ENCODE assay signal across 2 cellular contexts in the genomic region with DNA sequence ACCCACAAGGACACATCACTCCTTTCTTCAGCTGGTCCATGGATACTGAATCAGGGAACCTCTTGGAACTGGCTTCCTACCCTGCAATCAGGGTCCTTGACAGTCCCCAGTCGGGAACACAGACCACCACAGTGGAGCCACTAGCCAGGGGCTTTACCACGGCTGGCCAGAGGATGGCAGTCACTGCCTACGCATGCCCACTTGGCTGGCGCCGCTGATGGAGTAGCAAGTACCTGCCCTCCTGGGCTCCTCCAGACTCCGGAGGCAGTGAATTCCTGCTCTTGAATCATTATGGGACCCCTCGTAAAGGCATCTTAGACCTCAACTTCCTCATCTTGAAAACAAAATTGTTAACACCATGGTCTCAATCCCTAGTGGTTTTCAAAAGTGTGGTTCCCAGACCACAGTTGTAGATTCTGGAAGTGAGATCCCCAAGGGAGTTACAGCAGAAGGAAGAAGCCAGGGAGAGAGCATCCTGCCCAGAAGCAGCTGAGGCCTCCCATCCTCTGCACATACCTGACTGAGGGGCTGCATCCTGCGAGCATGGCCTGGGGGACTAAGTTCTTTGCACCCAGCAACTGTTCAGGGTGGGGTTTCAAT.
TF ChIP-seq lines count a peak whose summit lies in the region.

No MANE protein-coding gene starts in this region.

TF ChIP-seq in WTC11, 78 proteins besides CTCF, POLR2A, EP300 and RAD21:
- no peak for TF ChIP-seq CREB1 (CRISPR knock-in tag; IDR thresholded peaks at IDR 0.05)
- TF ChIP-seq GTF2I (CRISPR knock-in tag; conservative IDR thresholded peaks at IDR 0.05): 0 out of 2 replicates have a peak, but pooled peaks have one; percentile 25
TF ChIP-seq in WTC11: peak in this region for 1.

TF ChIP-seq in HepG2, 621 proteins besides CTCF, POLR2A, EP300 and RAD21 (continues in another document):
- no peak for TF ChIP-seq ZNF329 (CRISPR knock-in tag; IDR thresholded peaks at IDR 0.05; ENCODE audit: low read depth)
- TF ChIP-seq MEF2D (CRISPR knock-in tag; IDR thresholded peaks at IDR 0.05): no peak
- TF ChIP-seq YEATS4 (CRISPR knock-in tag; IDR thresholded peaks at IDR 0.05; ENCODE audit: borderline replicate concordance): no peak
- 0 out of 2 replicates have a peak, but pooled peaks have one; percentile 58 for TF ChIP-seq ZBTB7B (CRISPR knock-in tag; IDR thresholded peaks at IDR 0.05)
- 0 out of 2 replicates have a peak, but pooled peaks have one; percentile 25 for TF ChIP-seq GABPB1 (CRISPR knock-in tag; IDR thresholded peaks at IDR 0.05)
- no peak for TF ChIP-seq SOX6 (IDR thresholded peaks at IDR 0.05)
- TF ChIP-seq SOX6 (CRISPR knock-in tag; IDR thresholded peaks at IDR 0.05): peak; percentile 42; the same call in 1 of the 2 replicates
- TF ChIP-seq, protein P1, sequence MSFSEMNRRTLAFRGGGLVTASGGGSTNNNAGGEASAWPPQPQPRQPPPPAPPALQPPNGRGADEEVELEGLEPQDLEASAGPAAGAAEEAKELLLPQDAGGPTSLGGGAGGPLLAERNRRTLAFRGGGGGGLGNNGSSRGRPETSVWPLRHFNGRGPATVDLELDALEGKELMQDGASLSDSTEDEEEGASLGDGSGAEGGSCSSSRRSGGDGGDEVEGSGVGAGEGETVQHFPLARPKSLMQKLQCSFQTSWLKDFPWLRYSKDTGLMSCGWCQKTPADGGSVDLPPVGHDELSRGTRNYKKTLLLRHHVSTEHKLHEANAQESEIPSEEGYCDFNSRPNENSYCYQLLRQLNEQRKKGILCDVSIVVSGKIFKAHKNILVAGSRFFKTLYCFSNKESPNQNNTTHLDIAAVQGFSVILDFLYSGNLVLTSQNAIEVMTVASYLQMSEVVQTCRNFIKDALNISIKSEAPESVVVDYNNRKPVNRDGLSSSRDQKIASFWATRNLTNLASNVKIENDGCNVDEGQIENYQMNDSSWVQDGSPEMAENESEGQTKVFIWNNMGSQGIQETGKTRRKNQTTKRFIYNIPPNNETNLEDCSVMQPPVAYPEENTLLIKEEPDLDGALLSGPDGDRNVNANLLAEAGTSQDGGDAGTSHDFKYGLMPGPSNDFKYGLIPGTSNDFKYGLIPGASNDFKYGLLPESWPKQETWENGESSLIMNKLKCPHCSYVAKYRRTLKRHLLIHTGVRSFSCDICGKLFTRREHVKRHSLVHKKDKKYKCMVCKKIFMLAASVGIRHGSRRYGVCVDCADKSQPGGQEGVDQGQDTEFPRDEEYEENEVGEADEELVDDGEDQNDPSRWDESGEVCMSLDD (CRISPR knock-in tag; IDR thresholded peaks at IDR 0.05; ENCODE audit: borderline replicate concordance): no peak
- TF ChIP-seq, protein P2, sequence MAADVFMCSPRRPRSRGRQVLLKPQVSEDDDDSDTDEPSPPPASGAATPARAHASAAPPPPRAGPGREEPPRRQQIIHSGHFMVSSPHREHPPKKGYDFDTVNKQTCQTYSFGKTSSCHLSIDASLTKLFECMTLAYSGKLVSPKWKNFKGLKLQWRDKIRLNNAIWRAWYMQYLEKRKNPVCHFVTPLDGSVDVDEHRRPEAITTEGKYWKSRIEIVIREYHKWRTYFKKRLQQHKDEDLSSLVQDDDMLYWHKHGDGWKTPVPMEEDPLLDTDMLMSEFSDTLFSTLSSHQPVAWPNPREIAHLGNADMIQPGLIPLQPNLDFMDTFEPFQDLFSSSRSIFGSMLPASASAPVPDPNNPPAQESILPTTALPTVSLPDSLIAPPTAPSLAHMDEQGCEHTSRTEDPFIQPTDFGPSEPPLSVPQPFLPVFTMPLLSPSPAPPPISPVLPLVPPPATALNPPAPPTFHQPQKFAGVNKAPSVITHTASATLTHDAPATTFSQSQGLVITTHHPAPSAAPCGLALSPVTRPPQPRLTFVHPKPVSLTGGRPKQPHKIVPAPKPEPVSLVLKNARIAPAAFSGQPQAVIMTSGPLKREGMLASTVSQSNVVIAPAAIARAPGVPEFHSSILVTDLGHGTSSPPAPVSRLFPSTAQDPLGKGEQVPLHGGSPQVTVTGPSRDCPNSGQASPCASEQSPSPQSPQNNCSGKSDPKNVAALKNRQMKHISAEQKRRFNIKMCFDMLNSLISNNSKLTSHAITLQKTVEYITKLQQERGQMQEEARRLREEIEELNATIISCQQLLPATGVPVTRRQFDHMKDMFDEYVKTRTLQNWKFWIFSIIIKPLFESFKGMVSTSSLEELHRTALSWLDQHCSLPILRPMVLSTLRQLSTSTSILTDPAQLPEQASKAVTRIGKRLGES (CRISPR knock-in tag; IDR thresholded peaks at IDR 0.05; ENCODE audit: borderline replicate concordance): no peak
- no peak for TF ChIP-seq HMG20A (CRISPR knock-in tag; IDR thresholded peaks at IDR 0.05; ENCODE audit: borderline replicate concordance)
- no peak for TF ChIP-seq KLF13 (CRISPR knock-in tag; IDR thresholded peaks at IDR 0.05)
- TF ChIP-seq, protein P3, sequence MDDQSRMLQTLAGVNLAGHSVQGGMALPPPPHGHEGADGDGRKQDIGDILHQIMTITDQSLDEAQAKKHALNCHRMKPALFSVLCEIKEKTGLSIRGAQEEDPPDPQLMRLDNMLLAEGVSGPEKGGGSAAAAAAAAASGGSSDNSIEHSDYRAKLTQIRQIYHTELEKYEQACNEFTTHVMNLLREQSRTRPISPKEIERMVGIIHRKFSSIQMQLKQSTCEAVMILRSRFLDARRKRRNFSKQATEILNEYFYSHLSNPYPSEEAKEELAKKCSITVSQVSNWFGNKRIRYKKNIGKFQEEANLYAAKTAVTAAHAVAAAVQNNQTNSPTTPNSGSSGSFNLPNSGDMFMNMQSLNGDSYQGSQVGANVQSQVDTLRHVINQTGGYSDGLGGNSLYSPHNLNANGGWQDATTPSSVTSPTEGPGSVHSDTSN (CRISPR knock-in tag; IDR thresholded peaks at IDR 0.05; ENCODE audit: borderline replicate concordance): no peak
- TF ChIP-seq SOX13 (IDR thresholded peaks at IDR 0.05): no peak
- no peak; a peak in 1 of 4 replicates for TF ChIP-seq SOX13 (CRISPR knock-in tag; conservative IDR thresholded peaks at IDR 0.05 in 1 of 2, IDR thresholded peaks at IDR 0.05 in 1 of 2)
- TF ChIP-seq, protein P4, sequence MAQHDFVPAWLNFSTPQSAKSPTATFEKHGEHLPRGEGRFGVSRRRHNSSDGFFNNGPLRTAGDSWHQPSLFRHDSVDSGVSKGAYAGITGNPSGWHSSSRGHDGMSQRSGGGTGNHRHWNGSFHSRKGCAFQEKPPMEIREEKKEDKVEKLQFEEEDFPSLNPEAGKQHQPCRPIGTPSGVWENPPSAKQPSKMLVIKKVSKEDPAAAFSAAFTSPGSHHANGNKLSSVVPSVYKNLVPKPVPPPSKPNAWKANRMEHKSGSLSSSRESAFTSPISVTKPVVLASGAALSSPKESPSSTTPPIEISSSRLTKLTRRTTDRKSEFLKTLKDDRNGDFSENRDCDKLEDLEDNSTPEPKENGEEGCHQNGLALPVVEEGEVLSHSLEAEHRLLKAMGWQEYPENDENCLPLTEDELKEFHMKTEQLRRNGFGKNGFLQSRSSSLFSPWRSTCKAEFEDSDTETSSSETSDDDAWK (CRISPR knock-in tag; IDR thresholded peaks at IDR 0.05): no peak
- TF ChIP-seq, protein P5, sequence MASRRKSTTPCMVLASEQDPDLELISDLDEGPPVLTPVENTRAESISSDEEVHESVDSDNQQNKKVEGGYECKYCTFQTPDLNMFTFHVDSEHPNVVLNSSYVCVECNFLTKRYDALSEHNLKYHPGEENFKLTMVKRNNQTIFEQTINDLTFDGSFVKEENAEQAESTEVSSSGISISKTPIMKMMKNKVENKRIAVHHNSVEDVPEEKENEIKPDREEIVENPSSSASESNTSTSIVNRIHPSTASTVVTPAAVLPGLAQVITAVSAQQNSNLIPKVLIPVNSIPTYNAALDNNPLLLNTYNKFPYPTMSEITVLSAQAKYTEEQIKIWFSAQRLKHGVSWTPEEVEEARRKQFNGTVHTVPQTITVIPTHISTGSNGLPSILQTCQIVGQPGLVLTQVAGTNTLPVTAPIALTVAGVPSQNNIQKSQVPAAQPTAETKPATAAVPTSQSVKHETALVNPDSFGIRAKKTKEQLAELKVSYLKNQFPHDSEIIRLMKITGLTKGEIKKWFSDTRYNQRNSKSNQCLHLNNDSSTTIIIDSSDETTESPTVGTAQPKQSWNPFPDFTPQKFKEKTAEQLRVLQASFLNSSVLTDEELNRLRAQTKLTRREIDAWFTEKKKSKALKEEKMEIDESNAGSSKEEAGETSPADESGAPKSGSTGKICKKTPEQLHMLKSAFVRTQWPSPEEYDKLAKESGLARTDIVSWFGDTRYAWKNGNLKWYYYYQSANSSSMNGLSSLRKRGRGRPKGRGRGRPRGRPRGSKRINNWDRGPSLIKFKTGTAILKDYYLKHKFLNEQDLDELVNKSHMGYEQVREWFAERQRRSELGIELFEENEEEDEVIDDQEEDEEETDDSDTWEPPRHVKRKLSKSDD (CRISPR knock-in tag; IDR thresholded peaks at IDR 0.05; ENCODE audit: low read depth): no peak
- no peak for TF ChIP-seq ZNF296 (CRISPR knock-in tag; conservative IDR thresholded peaks at IDR 0.05)
- no peak for TF ChIP-seq TBX3 (IDR thresholded peaks at IDR 0.05; ENCODE audit: borderline replicate concordance)
- no peak for TF ChIP-seq RFXAP (CRISPR knock-in tag; IDR thresholded peaks at IDR 0.05; ENCODE audit: borderline replicate concordance)
- TF ChIP-seq MIXL1 (CRISPR knock-in tag; IDR thresholded peaks at IDR 0.05): 0 out of 2 replicates have a peak, but pooled peaks have one; percentile 39
- peak; percentile 46 for TF ChIP-seq SMC3 (IDR thresholded peaks at IDR 0.05; ENCODE audit: low read length)
- TF ChIP-seq MBD4 (IDR thresholded peaks at IDR 0.05; ENCODE audit: borderline replicate concordance, low read length): no peak
- TF ChIP-seq HOXA9 (CRISPR knock-in tag; IDR thresholded peaks at IDR 0.05; ENCODE audit: borderline replicate concordance): no peak
- TF ChIP-seq GZF1 (CRISPR knock-in tag; IDR thresholded peaks at IDR 0.05): no peak
- TF ChIP-seq SIX4 (CRISPR knock-in tag; IDR thresholded peaks at IDR 0.05): no peak
- TF ChIP-seq SATB2 (CRISPR knock-in tag; IDR thresholded peaks at IDR 0.05): no peak
- no peak for TF ChIP-seq ZEB1 (IDR thresholded peaks at IDR 0.05; ENCODE audit: insufficient replicate concordance, low read depth)
- TF ChIP-seq ZNF776 (CRISPR knock-in tag; IDR thresholded peaks at IDR 0.05): no peak
- TF ChIP-seq, protein P6, sequence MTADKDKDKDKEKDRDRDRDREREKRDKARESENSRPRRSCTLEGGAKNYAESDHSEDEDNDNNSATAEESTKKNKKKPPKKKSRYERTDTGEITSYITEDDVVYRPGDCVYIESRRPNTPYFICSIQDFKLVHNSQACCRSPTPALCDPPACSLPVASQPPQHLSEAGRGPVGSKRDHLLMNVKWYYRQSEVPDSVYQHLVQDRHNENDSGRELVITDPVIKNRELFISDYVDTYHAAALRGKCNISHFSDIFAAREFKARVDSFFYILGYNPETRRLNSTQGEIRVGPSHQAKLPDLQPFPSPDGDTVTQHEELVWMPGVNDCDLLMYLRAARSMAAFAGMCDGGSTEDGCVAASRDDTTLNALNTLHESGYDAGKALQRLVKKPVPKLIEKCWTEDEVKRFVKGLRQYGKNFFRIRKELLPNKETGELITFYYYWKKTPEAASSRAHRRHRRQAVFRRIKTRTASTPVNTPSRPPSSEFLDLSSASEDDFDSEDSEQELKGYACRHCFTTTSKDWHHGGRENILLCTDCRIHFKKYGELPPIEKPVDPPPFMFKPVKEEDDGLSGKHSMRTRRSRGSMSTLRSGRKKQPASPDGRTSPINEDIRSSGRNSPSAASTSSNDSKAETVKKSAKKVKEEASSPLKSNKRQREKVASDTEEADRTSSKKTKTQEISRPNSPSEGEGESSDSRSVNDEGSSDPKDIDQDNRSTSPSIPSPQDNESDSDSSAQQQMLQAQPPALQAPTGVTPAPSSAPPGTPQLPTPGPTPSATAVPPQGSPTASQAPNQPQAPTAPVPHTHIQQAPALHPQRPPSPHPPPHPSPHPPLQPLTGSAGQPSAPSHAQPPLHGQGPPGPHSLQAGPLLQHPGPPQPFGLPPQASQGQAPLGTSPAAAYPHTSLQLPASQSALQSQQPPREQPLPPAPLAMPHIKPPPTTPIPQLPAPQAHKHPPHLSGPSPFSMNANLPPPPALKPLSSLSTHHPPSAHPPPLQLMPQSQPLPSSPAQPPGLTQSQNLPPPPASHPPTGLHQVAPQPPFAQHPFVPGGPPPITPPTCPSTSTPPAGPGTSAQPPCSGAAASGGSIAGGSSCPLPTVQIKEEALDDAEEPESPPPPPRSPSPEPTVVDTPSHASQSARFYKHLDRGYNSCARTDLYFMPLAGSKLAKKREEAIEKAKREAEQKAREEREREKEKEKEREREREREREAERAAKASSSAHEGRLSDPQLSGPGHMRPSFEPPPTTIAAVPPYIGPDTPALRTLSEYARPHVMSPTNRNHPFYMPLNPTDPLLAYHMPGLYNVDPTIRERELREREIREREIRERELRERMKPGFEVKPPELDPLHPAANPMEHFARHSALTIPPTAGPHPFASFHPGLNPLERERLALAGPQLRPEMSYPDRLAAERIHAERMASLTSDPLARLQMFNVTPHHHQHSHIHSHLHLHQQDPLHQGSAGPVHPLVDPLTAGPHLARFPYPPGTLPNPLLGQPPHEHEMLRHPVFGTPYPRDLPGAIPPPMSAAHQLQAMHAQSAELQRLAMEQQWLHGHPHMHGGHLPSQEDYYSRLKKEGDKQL (CRISPR knock-in tag; IDR thresholded peaks at IDR 0.05; ENCODE audit: low read depth): no peak
- no peak for TF ChIP-seq ZFAT (CRISPR knock-in tag; conservative IDR thresholded peaks at IDR 0.05)
- no peak for TF ChIP-seq RXRA (CRISPR knock-in tag; IDR thresholded peaks at IDR 0.05)
- TF ChIP-seq, protein P7, sequence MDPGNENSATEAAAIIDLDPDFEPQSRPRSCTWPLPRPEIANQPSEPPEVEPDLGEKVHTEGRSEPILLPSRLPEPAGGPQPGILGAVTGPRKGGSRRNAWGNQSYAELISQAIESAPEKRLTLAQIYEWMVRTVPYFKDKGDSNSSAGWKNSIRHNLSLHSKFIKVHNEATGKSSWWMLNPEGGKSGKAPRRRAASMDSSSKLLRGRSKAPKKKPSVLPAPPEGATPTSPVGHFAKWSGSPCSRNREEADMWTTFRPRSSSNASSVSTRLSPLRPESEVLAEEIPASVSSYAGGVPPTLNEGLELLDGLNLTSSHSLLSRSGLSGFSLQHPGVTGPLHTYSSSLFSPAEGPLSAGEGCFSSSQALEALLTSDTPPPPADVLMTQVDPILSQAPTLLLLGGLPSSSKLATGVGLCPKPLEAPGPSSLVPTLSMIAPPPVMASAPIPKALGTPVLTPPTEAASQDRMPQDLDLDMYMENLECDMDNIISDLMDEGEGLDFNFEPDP (CRISPR knock-in tag; conservative IDR thresholded peaks at IDR 0.05): no peak
- TF ChIP-seq TEAD3 (CRISPR knock-in tag; optimal IDR thresholded peaks at IDR 0.05; ENCODE audit: borderline replicate concordance): no peak
- no peak for TF ChIP-seq ISX (CRISPR knock-in tag; conservative IDR thresholded peaks at IDR 0.05)
- TF ChIP-seq KLF16 (CRISPR knock-in tag; IDR thresholded peaks at IDR 0.05): no peak
